ENCODE assay signal across 22 cellular contexts in the genomic region with DNA sequence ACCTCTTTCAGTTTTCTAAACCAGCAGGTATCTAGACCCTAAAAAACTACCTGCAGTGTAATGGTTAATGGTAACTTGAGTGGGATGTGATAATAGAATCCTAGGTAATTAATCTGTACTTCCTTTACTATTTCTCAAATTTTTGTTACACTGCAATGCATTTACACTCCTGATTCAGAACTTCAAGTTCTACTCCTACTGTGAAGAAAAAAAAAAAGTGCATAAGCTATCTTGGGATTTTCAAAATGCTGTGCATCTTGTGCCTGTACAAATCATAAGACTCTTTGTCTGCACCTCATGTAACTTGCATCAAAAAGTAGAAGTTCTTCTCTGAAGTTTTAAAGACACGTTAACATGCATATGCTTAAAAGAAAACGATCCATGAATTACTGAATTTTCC.
"Had no signal": no experiment of that assay in that cellular context is flagged by ENCODE, and none has a peak within 500 bp of the region (broad histone marks: within the 10 kb centered on the region; RNA-seq: fewer than 3 reads in every experiment).

No MANE protein-coding gene starts in this region.

- H3K27ac Mint-ChIP-seq: dendritic cell treated with granulocyte-macrophage colony-stimulating factor and Interleukin-4, amounts not matched to agents 40 ng/mL and 50 ng/mL, for 4 days; effector memory CD8-positive, alpha-beta T cell; endodermal cell had no signal

- ATAC-seq: effector memory CD8-positive, alpha-beta T cell; esophagus mucosa; foreskin keratinocyte; gastrocnemius medialis; gastroesophageal sphincter; heart left ventricle; heart right ventricle had no signal

- H3K27me3 Mint-ChIP-seq: dendritic cell treated with granulocyte-macrophage colony-stimulating factor and Interleukin-4, amounts not matched to agents 40 ng/mL and 50 ng/mL, for 4 days; effector memory CD8-positive, alpha-beta T cell had no signal

- H3K4me3 Mint-ChIP-seq: dendritic cell treated with granulocyte-macrophage colony-stimulating factor and Interleukin-4, amounts not matched to agents 40 ng/mL and 50 ng/mL, for 4 days; effector memory CD8-positive, alpha-beta T cell; endodermal cell had no signal

- DNase-seq: colonic mucosa; cortex of kidney; dermis blood vessel endothelial cell; dorsolateral prefrontal cortex; effector CD4-positive, alpha-beta T cell; effector CD8-positive, alpha-beta T cell; effector memory CD4-positive, alpha-beta T cell; effector memory CD8-positive, alpha-beta T cell; endodermal cell; erythroblast; esophagus squamous epithelium; foreskin fibroblast; foreskin keratinocyte; foreskin melanocyte; gastrocnemius medialis; glutamatergic neuron; head of caudate nucleus; heart left ventricle; heart right ventricle had no signal
